Comparison of ENCODE assay signal across 8 cellular contexts in genomic region chr1:244796719-244797406, GRCh38. TPM values are rescaled to one million over a fixed set of nuclear protein-coding genes. Genes with fewer than 3 reads are reported as not detected.
DNase-seq lines count a peak whose midpoint lies in the region; ATAC-seq, FAIRE-seq and TF ChIP-seq lines count a peak whose summit lies in the region.

No MANE protein-coding gene starts in this region.

- no peaks in the 10 kb centered on the region for H3K36me3 ChIP-seq in pancreas
- H3K36me3 ChIP-seq in aorta (ENCODE audit: control insufficient read depth in 1 of 2, insufficient read depth in 2 of 2, low read length in 1 of 2) = no peaks in the 10 kb centered on the region

- H3K9me3 Mint-ChIP-seq in activated T-helper 2 cell treated with anti-CD3 and anti-CD28 coated beads, Interferon-gamma antibody, Interleukin-2, Interleukin-4, amounts not matched to agents 10 μg/mL and 5 μg/mL and 100 μg/mL, durations not matched to agents 14 hours and 24 hours and 36 hours = no peaks in the 10 kb centered on the region

- no peak overlapping the region for H3K4me3 ChIP-seq in foreskin fibroblast (ENCODE audit: low read depth in 1 of 2, low read length in 2 of 2)
- no peak overlapping the region for H3K4me3 ChIP-seq in pancreas
- no peak overlapping the region for H3K4me3 ChIP-seq in aorta (ENCODE audit: low read length in 2 of 2)

- peaks cover 2% of the 10 kb centered on the region for H3K27me3 Mint-ChIP-seq in activated T-helper 2 cell treated with anti-CD3 and anti-CD28 coated beads, Interferon-gamma antibody, Interleukin-2, Interleukin-4, amounts not matched to agents 10 μg/mL and 5 μg/mL and 100 μg/mL, durations not matched to agents 14 hours and 24 hours and 36 hours (ENCODE audit: low read depth)

- in situ Hi-C loops in Caki2 (cut with HindIII; ENCODE audit: low pct_unique_long_range_greater_than_20kb, low sequenced_read_pairs) = no loop called here

- peak; percentile 44 for DNase-seq in Caki2 (ENCODE audit: low read depth)
- peak; percentile 69 for DNase-seq in HTR-8/SVneo (ENCODE audit: insufficient read length, low spot score)
- DNase-seq in RCC 7860 (ENCODE audit: low spot score) = peak; percentile 48
- DNase-seq in activated T-helper 2 cell treated with anti-CD3 and anti-CD28 coated beads, Interferon-gamma antibody, Interleukin-2, Interleukin-4, amounts not matched to agents 10 μg/mL and 5 μg/mL and 100 μg/mL, durations not matched to agents 14 hours and 24 hours and 36 hours (ENCODE audit: low spot score) = peak; percentile 11
- peak; percentile 39 to 83 for DNase-seq in foreskin fibroblast
- DNase-seq in pancreas = peak in 4 of 6 donors; percentile 38 to 74 (median 42)
- no peak for DNase-seq in aorta

- no peaks in the 10 kb centered on the region for H3K36me3 Mint-ChIP-seq in activated T-helper 2 cell treated with anti-CD3 and anti-CD28 coated beads, Interferon-gamma antibody, Interleukin-2, Interleukin-4, amounts not matched to agents 10 μg/mL and 5 μg/mL and 100 μg/mL, durations not matched to agents 14 hours and 24 hours and 36 hours (ENCODE audit: low read depth)

- H3K27ac Mint-ChIP-seq in activated T-helper 2 cell treated with anti-CD3 and anti-CD28 coated beads, Interferon-gamma antibody, Interleukin-2, Interleukin-4, amounts not matched to agents 10 μg/mL and 5 μg/mL and 100 μg/mL, durations not matched to agents 14 hours and 24 hours and 36 hours = no peak overlapping the region

- FAIRE-seq in HTR-8/SVneo (lab: Jason Lieb, UNC) = peak; percentile 13
- peak; percentile 40 for FAIRE-seq in RCC 7860 (lab: Jason Lieb, UNC)
- FAIRE-seq in pancreas (lab: Jason Lieb, UNC) = no peak

- H3K27ac ChIP-seq in pancreas = no peak overlapping the region
- H3K27ac ChIP-seq in aorta (ENCODE audit: low read depth in 1 of 2, low read length in 2 of 2) = no peak overlapping the region

- no peaks in the 10 kb centered on the region for H3K9me3 ChIP-seq in pancreas
- H3K9me3 ChIP-seq in aorta (ENCODE audit: control insufficient read depth, low read length) = no peaks in the 10 kb centered on the region

- H3K27me3 ChIP-seq in pancreas (no peaks in the 10 kb centered on the region), aorta (ENCODE audit: control insufficient read depth in 1 of 2, insufficient read depth in 2 of 2, low read length in 1 of 2) (no peaks in the 10 kb centered on the region)

- intact Hi-C loops in activated T-helper 2 cell treated with anti-CD3 and anti-CD28 coated beads, Interferon-gamma antibody, Interleukin-2, Interleukin-4, amounts not matched to agents 10 μg/mL and 5 μg/mL and 100 μg/mL, durations not matched to agents 14 hours and 24 hours and 36 hours (cut with micrococcal nuclease) = loop anchor here (1.0 kb wide), 1 partner anchor 194 kb away; no protein-coding TSS in a partner anchor
- intact Hi-C loops in pancreas (cut with DNase I) (loop anchor here in 2 of 3 donors (2.0 to 5.0 kb wide), 2 partner anchors 194 to 195 kb away; no protein-coding TSS in a partner anchor), aorta (cut with DNase I) (loop anchor here (2.0 to 5.0 kb wide), 2 partner anchors 145 to 194 kb away; partner anchors contain the start of gene DESI2 (in 1 of the 2))

- TF ChIP-seq CTCF in foreskin fibroblast (IDR thresholded peaks at IDR 0.05; ENCODE audit: low read depth, low read length) (peak; percentile 77), pancreas (IDR thresholded peaks at IDR 0.05) (peak; percentile 78 to 85 (median 84))

- WGBS in pancreas, 2 donors = 34 to 37% methylated on average over 10 of the region's 10 CpGs
- WGBS in aorta, 2 donors = 41 to 43% methylated on average over 10 of the region's 10 CpGs

- H3K4me1 ChIP-seq in pancreas (no peaks in the 10 kb centered on the region), aorta (ENCODE audit: control insufficient read depth in 1 of 2, insufficient read depth in 2 of 2, low read length in 2 of 2) (no peaks in the 10 kb centered on the region)

- H3K4me1 Mint-ChIP-seq in activated T-helper 2 cell treated with anti-CD3 and anti-CD28 coated beads, Interferon-gamma antibody, Interleukin-2, Interleukin-4, amounts not matched to agents 10 μg/mL and 5 μg/mL and 100 μg/mL, durations not matched to agents 14 hours and 24 hours and 36 hours (ENCODE audit: low read depth) = peaks cover 2% of the 10 kb centered on the region

- no peak overlapping the region for H3K4me3 Mint-ChIP-seq in activated T-helper 2 cell treated with anti-CD3 and anti-CD28 coated beads, Interferon-gamma antibody, Interleukin-2, Interleukin-4, amounts not matched to agents 10 μg/mL and 5 μg/mL and 100 μg/mL, durations not matched to agents 14 hours and 24 hours and 36 hours (ENCODE audit: low read depth)

- ATAC-seq in pancreas = peak; percentile 69 to 94 (median 86)
- peak; percentile 89 for ATAC-seq in aorta (ENCODE audit: low FRiP score)
- ATAC-seq in HG02981 (IDR thresholded peaks at IDR 0.05; ENCODE audit: unreplicated experiment) = no peak

RNA-seq across cellular contexts. Expression of gene COX20, which starts 38.6 kb away (rescaled TPM):
- total RNA-seq in Caki2 (2014; rRNA removed; shearing (Covaris generic); ENCODE audit: low replicate concordance) = 50.2 and 102 TPM in 2 replicates
- 27.1 and 33.2 TPM in 2 replicates for total RNA-seq in activated T-helper 2 cell treated with anti-CD3 and anti-CD28 coated beads, Interferon-gamma antibody, Interleukin-2, Interleukin-4, amounts not matched to agents 10 μg/mL and 5 μg/mL and 100 μg/mL, durations not matched to agents 14 hours and 24 hours and 36 hours
- total RNA-seq in pancreas = 10 to 100 TPM; 10.7 to 21.8 (median 14.8) TPM
- polyA plus RNA-seq in pancreas = 10 to 100 TPM; 41.1 to 44.5 TPM
- 10 to 100 TPM; 22.8 to 29.7 TPM for total RNA-seq in aorta
- polyA plus RNA-seq in aorta = 100 to 1,000 TPM in 1 of 2 donors, 10 to 100 TPM in 1; 73.7 to 110 TPM

Comparison
In these comparisons a context has a peak if more than half of its experiments do, and no peak if none do; other contexts are left out.
1. DNase-seq: peak in Caki2 (single experiment), HTR-8/SVneo (single experiment), RCC 7860 (single experiment), activated T-helper 2 cell treated with anti-CD3 and anti-CD28 coated beads, Interferon-gamma antibody, Interleukin-2, Interleukin-4, amounts not matched to agents 10 μg/mL and 5 μg/mL and 100 μg/mL, durations not matched to agents 14 hours and 24 hours and 36 hours (single experiment), foreskin fibroblast (2 of 2) and pancreas (4 of 6); none in aorta (0 of 2).